In genomic region chr20:37807491-37807890, GRCh38 we compare ENCODE assay signal across 15 cellular contexts.
"Had no signal": no experiment of that assay in that cellular context is flagged by ENCODE, and none has a peak within 500 bp of the region (broad histone marks: within the 10 kb centered on the region; RNA-seq: fewer than 3 reads in every experiment).

No MANE protein-coding gene starts in this region.

- H3K9me3 ChIP-seq: breast epithelium, esophagus squamous epithelium had no signal

- H3K4me1 ChIP-seq: breast epithelium, esophagus squamous epithelium had no signal

- H3K27ac Mint-ChIP-seq: activated T-cell treated with anti-CD3 and anti-CD28 coated beads, Interleukin-2, amount 50 U/mL, for 72 hours; immature natural killer cell; T-helper 17 cell had no signal

- H3K27me3 Mint-ChIP-seq: T-helper 17 cell had no signal

- H3K9me3 Mint-ChIP-seq: activated T-cell treated with anti-CD3 and anti-CD28 coated beads, Interleukin-2, amount 50 U/mL, for 72 hours; immature natural killer cell had no signal

- H3K4me3 ChIP-seq: breast epithelium, esophagus squamous epithelium had no signal

- H3K27ac ChIP-seq: breast epithelium, esophagus squamous epithelium had no signal

- ATAC-seq: activated T-cell treated with anti-CD3 and anti-CD28 coated beads, Interleukin-2, amount 50 U/mL, for 72 hours; left colon; SK-N-SH treated with all-trans-retinoic acid at 6 μM for 48 hours; T-helper 17 cell had no signal

- FAIRE-seq: TTC549 had no signal

- H3K27me3 ChIP-seq: breast epithelium, esophagus squamous epithelium had no signal

- DNase-seq: activated CD4-positive, alpha-beta T cell treated with anti-CD3 and anti-CD28 coated beads, Interleukin-2, amount 50 U/mL, for 4 hours; activated CD4-positive, CD25-positive, alpha-beta regulatory T cell treated with anti-CD3 and anti-CD28 coated beads, Interleukin-2, amount 50 U/mL, for 72 hours; activated naive CD4-positive, alpha-beta T cell; activated T-cell treated with anti-CD3 and anti-CD28 coated beads, Interleukin-2, amount 50 U/mL, for 72 hours; aorta; esophagus squamous epithelium; foreskin fibroblast; glutamatergic neuron; immature natural killer cell; left colon; T-helper 17 cell; trophoblast cell had no signal

- H3K4me3 Mint-ChIP-seq: activated T-cell treated with anti-CD3 and anti-CD28 coated beads, Interleukin-2, amount 50 U/mL, for 72 hours; immature natural killer cell; T-helper 17 cell had no signal
